In the genomic region with DNA sequence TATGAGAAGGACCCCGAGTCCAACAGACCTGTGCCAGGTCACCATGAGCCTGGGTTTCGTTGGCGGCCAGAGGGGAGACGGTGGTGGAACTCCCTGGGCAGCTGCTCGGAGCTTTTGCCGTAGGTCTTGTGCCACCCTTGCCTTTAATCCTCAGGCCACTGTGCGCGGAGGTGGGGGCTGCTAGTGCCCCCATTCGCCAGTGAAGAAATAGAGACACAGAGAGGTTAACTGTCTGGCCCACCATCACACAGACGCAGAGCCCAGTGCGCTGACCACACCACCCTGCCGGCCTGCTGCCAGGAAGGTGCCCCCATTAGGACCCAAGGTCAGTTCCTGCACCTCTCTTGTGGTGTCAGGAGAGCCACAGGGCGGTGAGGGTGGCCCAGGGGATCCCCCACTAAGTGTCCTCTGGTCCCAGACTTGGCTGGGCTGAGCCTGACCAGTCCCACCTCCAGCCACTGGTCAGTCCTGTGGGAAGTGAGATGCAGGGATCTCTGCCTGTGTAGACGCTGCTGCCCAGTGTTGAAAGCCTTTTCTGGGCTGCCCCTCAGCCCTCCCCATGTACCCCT, we compare ENCODE assay signal across 2 cellular contexts.
TF ChIP-seq lines count a peak whose summit lies in the region.

No MANE protein-coding gene starts in this region.

TF ChIP-seq in HepG2, 621 proteins besides CTCF, POLR2A, EP300 and RAD21:
- TF ChIP-seq HES4 (CRISPR knock-in tag; IDR thresholded peaks at IDR 0.05; ENCODE audit: borderline replicate concordance) (no peak), ZNF552 (CRISPR knock-in tag; IDR thresholded peaks at IDR 0.05; ENCODE audit: borderline replicate concordance) (no peak), ZNF776 (CRISPR knock-in tag; IDR thresholded peaks at IDR 0.05) (no peak), ZBTB8A (CRISPR knock-in tag; IDR thresholded peaks at IDR 0.05; ENCODE audit: borderline replicate concordance, low read depth) (no peak), SOX13 (IDR thresholded peaks at IDR 0.05) (no peak), SOX13 (CRISPR knock-in tag; conservative IDR thresholded peaks at IDR 0.05 in 1 of 2, IDR thresholded peaks at IDR 0.05 in 1 of 2) (no peak), ZNF768 (CRISPR knock-in tag; IDR thresholded peaks at IDR 0.05) (peak; percentile 73; the same call in 1 of the 2 replicates), AGO2 (optimal IDR thresholded peaks at IDR 0.05; ENCODE audit: low read depth, low read length) (peak; percentile 53), KDM2A (CRISPR knock-in tag; IDR thresholded peaks at IDR 0.05; ENCODE audit: borderline replicate concordance, low read depth) (no peak), ZNF709 (CRISPR knock-in tag; IDR thresholded peaks at IDR 0.05) (no peak), MBD4 (IDR thresholded peaks at IDR 0.05; ENCODE audit: borderline replicate concordance, low read length) (no peak)
- TF ChIP-seq, protein P1, sequence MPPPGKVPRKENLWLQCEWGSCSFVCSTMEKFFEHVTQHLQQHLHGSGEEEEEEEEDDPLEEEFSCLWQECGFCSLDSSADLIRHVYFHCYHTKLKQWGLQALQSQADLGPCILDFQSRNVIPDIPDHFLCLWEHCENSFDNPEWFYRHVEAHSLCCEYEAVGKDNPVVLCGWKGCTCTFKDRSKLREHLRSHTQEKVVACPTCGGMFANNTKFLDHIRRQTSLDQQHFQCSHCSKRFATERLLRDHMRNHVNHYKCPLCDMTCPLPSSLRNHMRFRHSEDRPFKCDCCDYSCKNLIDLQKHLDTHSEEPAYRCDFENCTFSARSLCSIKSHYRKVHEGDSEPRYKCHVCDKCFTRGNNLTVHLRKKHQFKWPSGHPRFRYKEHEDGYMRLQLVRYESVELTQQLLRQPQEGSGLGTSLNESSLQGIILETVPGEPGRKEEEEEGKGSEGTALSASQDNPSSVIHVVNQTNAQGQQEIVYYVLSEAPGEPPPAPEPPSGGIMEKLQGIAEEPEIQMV (CRISPR knock-in tag; IDR thresholded peaks at IDR 0.05; ENCODE audit: low read depth): no peak

TF ChIP-seq in SK-N-SH, 30 proteins besides CTCF, POLR2A, EP300 and RAD21:
- TF ChIP-seq CHD2 (IDR thresholded peaks at IDR 0.05; ENCODE audit: low read length, partially characterized antibody) (no peak), TEAD4 (IDR thresholded peaks at IDR 0.05; ENCODE audit: borderline replicate concordance, insufficient read depth) (no peak), GATA2 (CRISPR knock-in tag; IDR thresholded peaks at IDR 0.05) (no peak), NRF1 (IDR thresholded peaks at IDR 0.05; ENCODE audit: low read depth, low read length) (no peak), RXRA (IDR thresholded peaks at IDR 0.05; ENCODE audit: borderline replicate concordance, low read depth) (no peak), FOXM1 (IDR thresholded peaks at IDR 0.05; ENCODE audit: low read depth) (no peak), FOXJ3 (CRISPR knock-in tag; IDR thresholded peaks at IDR 0.05) (no peak), SMC3 (IDR thresholded peaks at IDR 0.05; ENCODE audit: low read depth, low read length) (no peak), TAF1 (IDR thresholded peaks at IDR 0.05; ENCODE audit: borderline replicate concordance, low read depth, low read length) (no peak), NFIC (IDR thresholded peaks at IDR 0.05; ENCODE audit: borderline replicate concordance) (no peak), TCF12 (IDR thresholded peaks at IDR 0.05) (no peak), ELF1 (IDR thresholded peaks at IDR 0.05) (no peak)
- TF ChIP-seq, protein P2, sequence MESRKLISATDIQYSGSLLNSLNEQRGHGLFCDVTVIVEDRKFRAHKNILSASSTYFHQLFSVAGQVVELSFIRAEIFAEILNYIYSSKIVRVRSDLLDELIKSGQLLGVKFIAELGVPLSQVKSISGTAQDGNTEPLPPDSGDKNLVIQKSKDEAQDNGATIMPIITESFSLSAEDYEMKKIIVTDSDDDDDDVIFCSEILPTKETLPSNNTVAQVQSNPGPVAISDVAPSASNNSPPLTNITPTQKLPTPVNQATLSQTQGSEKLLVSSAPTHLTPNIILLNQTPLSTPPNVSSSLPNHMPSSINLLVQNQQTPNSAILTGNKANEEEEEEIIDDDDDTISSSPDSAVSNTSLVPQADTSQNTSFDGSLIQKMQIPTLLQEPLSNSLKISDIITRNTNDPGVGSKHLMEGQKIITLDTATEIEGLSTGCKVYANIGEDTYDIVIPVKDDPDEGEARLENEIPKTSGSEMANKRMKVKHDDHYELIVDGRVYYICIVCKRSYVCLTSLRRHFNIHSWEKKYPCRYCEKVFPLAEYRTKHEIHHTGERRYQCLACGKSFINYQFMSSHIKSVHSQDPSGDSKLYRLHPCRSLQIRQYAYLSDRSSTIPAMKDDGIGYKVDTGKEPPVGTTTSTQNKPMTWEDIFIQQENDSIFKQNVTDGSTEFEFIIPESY (IDR thresholded peaks at IDR 0.05; ENCODE audit: borderline replicate concordance, low read depth): no peak
- TF ChIP-seq, protein P3, sequence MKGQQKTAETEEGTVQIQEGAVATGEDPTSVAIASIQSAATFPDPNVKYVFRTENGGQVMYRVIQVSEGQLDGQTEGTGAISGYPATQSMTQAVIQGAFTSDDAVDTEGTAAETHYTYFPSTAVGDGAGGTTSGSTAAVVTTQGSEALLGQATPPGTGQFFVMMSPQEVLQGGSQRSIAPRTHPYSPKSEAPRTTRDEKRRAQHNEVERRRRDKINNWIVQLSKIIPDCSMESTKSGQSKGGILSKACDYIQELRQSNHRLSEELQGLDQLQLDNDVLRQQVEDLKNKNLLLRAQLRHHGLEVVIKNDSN (IDR thresholded peaks at IDR 0.05; ENCODE audit: borderline replicate concordance, low read depth): no peak
- TF ChIP-seq, protein P4, sequence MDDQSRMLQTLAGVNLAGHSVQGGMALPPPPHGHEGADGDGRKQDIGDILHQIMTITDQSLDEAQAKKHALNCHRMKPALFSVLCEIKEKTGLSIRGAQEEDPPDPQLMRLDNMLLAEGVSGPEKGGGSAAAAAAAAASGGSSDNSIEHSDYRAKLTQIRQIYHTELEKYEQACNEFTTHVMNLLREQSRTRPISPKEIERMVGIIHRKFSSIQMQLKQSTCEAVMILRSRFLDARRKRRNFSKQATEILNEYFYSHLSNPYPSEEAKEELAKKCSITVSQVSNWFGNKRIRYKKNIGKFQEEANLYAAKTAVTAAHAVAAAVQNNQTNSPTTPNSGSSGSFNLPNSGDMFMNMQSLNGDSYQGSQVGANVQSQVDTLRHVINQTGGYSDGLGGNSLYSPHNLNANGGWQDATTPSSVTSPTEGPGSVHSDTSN (IDR thresholded peaks at IDR 0.05): no peak
TF ChIP-seq in SK-N-SH: peak in this region for 0.
